ENCODE assay signal across 8 cellular contexts in genomic region chr2:200509227-200509607, GRCh38. TPM values are rescaled to one million over a fixed set of nuclear protein-coding genes. Genes with fewer than 3 reads are reported as not detected.
DNase-seq lines count a peak whose midpoint lies in the region; ATAC-seq, FAIRE-seq and TF ChIP-seq lines count a peak whose summit lies in the region.

No MANE protein-coding gene starts in this region.

- H3K9ac ChIP-seq in H1 (replicated peaks in 1 of 4; ENCODE audit: extremely low read depth in 1 of 4, low read depth in 3 of 4, low read length in 3 of 4): peak overlapping the region in 3 of 4 experiments; percentile 16 to 51 (median 39); a peak in 4 of 7 replicates

- TF ChIP-seq CTCF in AG09309 (IDR thresholded peaks at IDR 0.05; ENCODE audit: control insufficient read depth, insufficient read depth, low read depth, low read length, missing control alignments): no peak
- TF ChIP-seq CTCF in H1 (IDR thresholded peaks at IDR 0.05; ENCODE audit: control extremely low read depth in 1 of 3, insufficient read depth in 1 of 3, low read depth in 1 of 3, low read length in 3 of 3): no peak
- no peak for TF ChIP-seq CTCF in mucosa of descending colon (IDR thresholded peaks at IDR 0.05)

- intact Hi-C loops in mucosa of descending colon (cut with DNase I, micrococcal nuclease): no loop called here

- TF ChIP-seq EP300 in H1 (IDR thresholded peaks at IDR 0.05; ENCODE audit: borderline replicate concordance in 1 of 2, low read depth in 2 of 2, low read length in 2 of 2): no peak

- POLR2A ChIA-PET in H1 (lab: Charles Lee; ENCODE audit: partially characterized antibody): interaction anchor here (1.0 to 2.0 kb wide), 3 partner anchors 16 to 28 kb away, joined by 3 to 8 read pairs (median 4); partner anchors contain the start of gene SGO2

- peaks cover 9% of the 10 kb centered on the region for H3K23me2 ChIP-seq in H1 (ENCODE audit: low read depth, low read length)

- no peak overlapping the region for H4K5ac ChIP-seq in H1 (ENCODE audit: insufficient read length, low read depth, low read length)

- TF ChIP-seq POLR2A in H1 (IDR thresholded peaks at IDR 0.05; ENCODE audit: control extremely low read depth in 1 of 2, low read depth in 2 of 2, low read length in 2 of 2): no peak

- no peak overlapping the region for H3K27ac ChIP-seq in H1 (ENCODE audit: low read depth, low read length)

- DNase-seq in AG09309 (ENCODE audit: low read depth) (no peak), RPMI7951 (ENCODE audit: low read depth) (peak; percentile 10), H1 (ENCODE audit: low read depth in 1 of 2, low spot score in 2 of 2) (peak in 1 of 2 experiments; percentile 48), mucosa of descending colon (peak in 1 of 3 donors; percentile 29), T-helper 9 cell (no peak), H4 (ENCODE audit: low spot score) (no peak)

- no peaks in the 10 kb centered on the region for H3K79me2 ChIP-seq in H1 (ENCODE audit: control insufficient read depth in 1 of 2, insufficient read depth in 2 of 2, low read length in 2 of 2)

- H3K4me1 ChIP-seq in H1 (replicated peaks in 1 of 4; ENCODE audit: control insufficient read depth in 3 of 4, insufficient read depth in 4 of 4, low read length in 3 of 4) (peaks cover 0 to 3% (median under 1%) of the 10 kb centered on the region in 4 experiments; a peak in 2 of 7 replicates), mucosa of descending colon (ENCODE audit: low read depth) (peaks cover 6% of the 10 kb centered on the region)

- H3K14ac ChIP-seq in H1 (ENCODE audit: insufficient read length): no peak overlapping the region

- no peaks in the 10 kb centered on the region for H4K20me1 ChIP-seq in H1 (replicated peaks in 1 of 2; ENCODE audit: control insufficient read depth in 1 of 2, insufficient read depth in 2 of 2, low read length in 2 of 2)

- H2BK5ac ChIP-seq in H1 (ENCODE audit: low read depth, low read length): no peak overlapping the region; the same call in 1 of the 2 replicates

- no peak for TF ChIP-seq RAD21 in H1 (IDR thresholded peaks at IDR 0.05 in 1 of 2, conservative IDR thresholded peaks at IDR 0.05 in 1 of 2; ENCODE audit: low read depth in 2 of 2, low read length in 2 of 2)

- no peak overlapping the region for H2BK120ac ChIP-seq in H1 (replicated peaks; ENCODE audit: low read depth, low read length)

- H3K18ac ChIP-seq in H1 (ENCODE audit: extremely low read depth, low read length): peak overlapping the region; percentile 92

- H3K79me1 ChIP-seq in H1 (ENCODE audit: low read depth, low read length): 0 out of 2 replicates have a peak, but pooled peaks cover 2% of the 10 kb centered on the region

- peak; percentile 2 for ATAC-seq in GM19463 (IDR thresholded peaks at IDR 0.05; ENCODE audit: unreplicated experiment)
- peak; percentile 17 for ATAC-seq in mucosa of descending colon
- ATAC-seq in GM21423 (IDR thresholded peaks at IDR 0.05; ENCODE audit: unreplicated experiment): no peak

- H4K91ac ChIP-seq in H1 (replicated peaks; ENCODE audit: insufficient read length, low read length): peak overlapping the region; percentile 11

- H3K56ac ChIP-seq in H1 (replicated peaks; ENCODE audit: insufficient read length, low read depth, low read length): peak overlapping the region; percentile 27

- no peak for FAIRE-seq in H1 (lab: Jason Lieb, UNC)

- H4K8ac ChIP-seq in H1 (ENCODE audit: extremely low read depth, insufficient read depth, low read length): peak overlapping the region; percentile 37; the same call in 1 of the 2 replicates

- no peaks in the 10 kb centered on the region for H3K9me3 ChIP-seq in H1 (ENCODE audit: insufficient read depth in 2 of 2, low read depth in 1 of 2, low read length in 1 of 2)
- no peaks in the 10 kb centered on the region for H3K9me3 ChIP-seq in mucosa of descending colon

- no peaks in the 10 kb centered on the region; a peak in 1 of 7 replicates for H3K27me3 ChIP-seq in H1 (replicated peaks in 1 of 4; ENCODE audit: control insufficient read depth in 3 of 4, extremely low read depth in 1 of 4, insufficient read depth in 3 of 4, low read length in 3 of 4)

- no peak overlapping the region for H2BK20ac ChIP-seq in H1 (ENCODE audit: low read length)

- H3K4me3 ChIP-seq in AG09309 (ENCODE audit: control insufficient read depth, low read depth, low read length) (peak overlapping the region; percentile 83), H1 (ENCODE audit: extremely low read depth in 1 of 4, insufficient read depth in 2 of 4, low read depth in 3 of 4, low read length in 4 of 4) (peak overlapping the region; percentile 56 to 84 (median 73)), mucosa of descending colon (peak overlapping the region; percentile 67)

- no peak overlapping the region for H2BK15ac ChIP-seq in H1 (ENCODE audit: low read length)

- CTCF ChIA-PET in H1 (lab: Charles Lee; ENCODE audit: partially characterized antibody): interaction anchor here (0.7 to 4.2 kb wide), 10 partner anchors 13 to 525 kb away, joined by 3 to 49 read pairs (median 4); no protein-coding TSS in a partner anchor

- 70% methylated on average over 8 of the region's 8 CpGs; no CpG with 5 or more reads in 1 of the 2 experiments for WGBS in H1 (ENCODE audit: extremely low coverage in 1 of 2, insufficient coverage in 1 of 2, insufficient read length in 1 of 2, insufficient replicate concordance in 2 of 2, low coverage in 1 of 2, low lambda C conversion rate in 2 of 2, missing lambda C conversion rate in 1 of 2), 2 experiments

- no peak overlapping the region; the same call in 1 of the 2 replicates for H2BK12ac ChIP-seq in H1 (ENCODE audit: low read depth, low read length)

- H3K23ac ChIP-seq in H1 (ENCODE audit: insufficient read length): no peak overlapping the region

- peak overlapping the region; percentile 74 for H3K4ac ChIP-seq in H1 (replicated peaks; ENCODE audit: insufficient read length, low read depth, low read length)

- no peak overlapping the region for H2AK5ac ChIP-seq in H1 (ENCODE audit: low read depth, low read length)

- peak overlapping the region; percentile 87 to 90 for H3K4me2 ChIP-seq in H1 (ENCODE audit: insufficient read depth in 1 of 2, low read depth in 2 of 2, low read length in 2 of 2)

- H3K36me3 ChIP-seq in H1 (ENCODE audit: control insufficient read depth in 2 of 4, insufficient read depth in 4 of 4, low read length in 3 of 4) (no peaks in the 10 kb centered on the region), mucosa of descending colon (ENCODE audit: low read depth) (no peaks in the 10 kb centered on the region)

- H2AFZ ChIP-seq in H1 (ENCODE audit: low read length): peak overlapping the region; percentile 76

TF ChIP-seq in H1, 55 proteins besides CTCF, POLR2A, EP300 and RAD21:
- TF ChIP-seq GABPA (IDR thresholded peaks at IDR 0.05; ENCODE audit: borderline replicate concordance, insufficient read depth, low read length) (no peak), CHD2 (IDR thresholded peaks at IDR 0.05; ENCODE audit: low read length) (no peak)

RNA-seq across cellular contexts. Expression of gene KCTD18, which starts 0.7 kb away (rescaled TPM):
- total RNA-seq in RPMI7951 (2014; rRNA removed; shearing (Covaris generic)): 16.7 and 20.8 TPM in 2 replicates
- total RNA-seq in H1 (2021; fragmentation: NEBNext Ultra II Directional; extraction: Animal tissue kit (Norgen Biotek cat#: 25700)): 3.1 and 3.3 TPM in 2 replicates
- 1.6 and 2.1 TPM in 2 replicates for polyA plus RNA-seq in H1 (2011; rRNA removed)
- 2.9 TPM for polyA plus RNA-seq in H1 (2011; cell fraction: cytosol; rRNA removed)
- polyA plus RNA-seq in H1 (2011; cell fraction: nucleus; rRNA removed): 2.0 TPM
- polyA plus RNA-seq in H1 (2012, experiment 1 of 2): 1.9 to 3.3 TPM (median 2.3 TPM) in 4 replicates
- polyA plus RNA-seq in H1 (2012, experiment 2 of 2): 0.37 TPM
- polyA plus RNA-seq in H1 (2013, experiment 1 of 2): 2.1 TPM
- 1.7 TPM for polyA plus RNA-seq in H1 (2013, experiment 2 of 2)
- 1.8 and 2.7 TPM in 2 replicates for polyA minus RNA-seq in H1 (2011; rRNA and poly(A)+ RNA removed)
- 1.8 TPM for polyA minus RNA-seq in H1 (2011; cell fraction: cytosol; rRNA and poly(A)+ RNA removed)
- polyA minus RNA-seq in H1 (2011; cell fraction: nucleus; rRNA and poly(A)+ RNA removed): 2.6 TPM
- total RNA-seq in mucosa of descending colon: 10 to 100 TPM; 14.1 to 16.6 (median 14.8) TPM
- 15.4 and 15.9 TPM in 2 replicates for total RNA-seq in H4 (2014; rRNA removed; shearing (Covaris generic))

RNA-seq across cellular contexts. Expression of gene SGO2, which starts 16.8 kb away (rescaled TPM):
- 47.7 and 54.7 TPM in 2 replicates for total RNA-seq in RPMI7951 (2014; rRNA removed; shearing (Covaris generic))
- total RNA-seq in H1 (2021; fragmentation: NEBNext Ultra II Directional; extraction: Animal tissue kit (Norgen Biotek cat#: 25700)): 29.0 and 33.2 TPM in 2 replicates
- 1.6 and 2.4 TPM in 2 replicates for polyA plus RNA-seq in H1 (2011; rRNA removed)
- polyA plus RNA-seq in H1 (2011; cell fraction: cytosol; rRNA removed): 7.7 TPM
- polyA plus RNA-seq in H1 (2011; cell fraction: nucleus; rRNA removed): 2.7 TPM
- polyA plus RNA-seq in H1 (2012, experiment 1 of 2): 5.3 to 14.1 TPM (median 6.1 TPM) in 4 replicates
- polyA plus RNA-seq in H1 (2012, experiment 2 of 2): 0.71 TPM
- 27.9 TPM for polyA plus RNA-seq in H1 (2013, experiment 1 of 2)
- polyA plus RNA-seq in H1 (2013, experiment 2 of 2): 26.3 TPM
- polyA minus RNA-seq in H1 (2011; rRNA and poly(A)+ RNA removed): 9.7 and 12.4 TPM in 2 replicates
- 11.2 TPM for polyA minus RNA-seq in H1 (2011; cell fraction: cytosol; rRNA and poly(A)+ RNA removed)
- polyA minus RNA-seq in H1 (2011; cell fraction: nucleus; rRNA and poly(A)+ RNA removed): 39.2 TPM
- total RNA-seq in mucosa of descending colon: 1 to 10 TPM; 3.3 to 8.5 (median 3.8) TPM
- 7.0 and 10.8 TPM in 2 replicates for total RNA-seq in H4 (2014; rRNA removed; shearing (Covaris generic))
